15 cellular contexts compared by ENCODE assay signal in genomic region chr17:70053241-70054234, GRCh38. TPM values are rescaled to one million over a fixed set of nuclear protein-coding genes. Genes with fewer than 3 reads are reported as not detected.
DNase-seq lines count a peak whose midpoint lies in the region; ATAC-seq, FAIRE-seq and TF ChIP-seq lines count a peak whose summit lies in the region.
"Had no signal": no experiment of that assay in that cellular context is flagged by ENCODE, and none has a peak within 500 bp of the region (broad histone marks: within the 10 kb centered on the region; RNA-seq: fewer than 3 reads in every experiment).

No MANE protein-coding gene starts in this region.

- no peaks in the 10 kb centered on the region for H3K9me3 Mint-ChIP-seq in neural progenitor cell
- H3K9me3 Mint-ChIP-seq in activated naive CD8-positive, alpha-beta T cell treated with anti-CD3 and anti-CD28 coated beads for 36 hours: no peaks in the 10 kb centered on the region
- H3K9me3 Mint-ChIP-seq: natural killer cell treated with Interleukin-12 subunit alpha and Interleukin-12 subunit beta and Interleukin-15 and Interleukin-18, amount 100 ng/mL, for 72 hours had no signal

- H3K27me3 Mint-ChIP-seq in neural progenitor cell (ENCODE audit: insufficient read depth, low read depth): no peaks in the 10 kb centered on the region
- H3K27me3 Mint-ChIP-seq in activated naive CD8-positive, alpha-beta T cell treated with anti-CD3 and anti-CD28 coated beads for 36 hours: no peaks in the 10 kb centered on the region
- H3K27me3 Mint-ChIP-seq: natural killer cell treated with Interleukin-12 subunit alpha and Interleukin-12 subunit beta and Interleukin-15 and Interleukin-18, amount 100 ng/mL, for 72 hours had no signal

- POLR2A ChIA-PET in A549 (lab: Yijun Ruan, JAX) (no interaction called here), Panc1 (lab: Charles Lee) (no interaction called here)

- H3K4me3 ChIP-seq in A549: no peak overlapping the region
- peak overlapping the region in 1 of 2 experiments; percentile 15; a peak in 2 of 4 replicates for H3K4me3 ChIP-seq in Panc1 (ENCODE audit: low read depth in 2 of 2, low read length in 2 of 2)
- H3K4me3 ChIP-seq in fibroblast of the aortic adventitia (ENCODE audit: low read depth, low read length): peak overlapping the region; percentile 26
- H3K4me3 ChIP-seq in neural progenitor cell: no peak overlapping the region
- peak overlapping the region in 2 of 4 donors; percentile 4 to 41 for H3K4me3 ChIP-seq in esophagus squamous epithelium

- TF ChIP-seq CTCF in A549 (IDR thresholded peaks at IDR 0.05) (no peak), Panc1 (IDR thresholded peaks at IDR 0.05) (no peak), fibroblast of the aortic adventitia (IDR thresholded peaks at IDR 0.05; ENCODE audit: insufficient read depth, low read length) (no peak), neural progenitor cell (IDR thresholded peaks at IDR 0.05) (no peak), esophagus squamous epithelium (IDR thresholded peaks at IDR 0.05) (no peak)

- TF ChIP-seq RAD21 in A549 (conservative IDR thresholded peaks at IDR 0.05 in 1 of 2, IDR thresholded peaks at IDR 0.05 in 1 of 2): no peak

- H3K4me3 Mint-ChIP-seq in neural progenitor cell: no peak overlapping the region
- H3K4me3 Mint-ChIP-seq in activated naive CD8-positive, alpha-beta T cell treated with anti-CD3 and anti-CD28 coated beads for 36 hours: no peak overlapping the region
- H3K4me3 Mint-ChIP-seq: natural killer cell treated with Interleukin-12 subunit alpha and Interleukin-12 subunit beta and Interleukin-15 and Interleukin-18, amount 100 ng/mL, for 72 hours had no signal

- H3K9me3 ChIP-seq in A549: no peaks in the 10 kb centered on the region
- no peaks in the 10 kb centered on the region for H3K9me3 ChIP-seq in Panc1 (ENCODE audit: control insufficient read depth, insufficient read depth, low read depth, low read length)
- no peaks in the 10 kb centered on the region for H3K9me3 ChIP-seq in neural progenitor cell (ENCODE audit: low read depth)
- no peaks in the 10 kb centered on the region for H3K9me3 ChIP-seq in esophagus squamous epithelium
- H3K9me3 ChIP-seq: uterus had no signal

- CTCF ChIA-PET in A549 (lab: Yijun Ruan, JAX): interaction anchor here (1.2 kb wide), 1 partner anchor 12 kb away, joined by 3 read pairs; no protein-coding TSS in a partner anchor
- CTCF ChIA-PET in Panc1 (lab: Charles Lee): no interaction called here

- intact Hi-C loops in Panc1 (cut with micrococcal nuclease; ENCODE audit: unreplicated experiment): no loop called here
- intact Hi-C loops in esophagus squamous epithelium (cut with DNase I): no loop called here

- H3K79me2 ChIP-seq in neural progenitor cell (ENCODE audit: low read depth): no peaks in the 10 kb centered on the region

- H3K27me3 ChIP-seq in Panc1 (ENCODE audit: control insufficient read depth, insufficient read depth, low read length) (no peaks in the 10 kb centered on the region), neural progenitor cell (no peaks in the 10 kb centered on the region), esophagus squamous epithelium (no peaks in the 10 kb centered on the region)
- H3K27me3 ChIP-seq: uterus had no signal

- 55% methylated on average over 13 of the region's 13 CpGs for WGBS in A549 (ENCODE audit: missing lambda C conversion rate)
- 70 to 71% methylated on average over 13 of the region's 13 CpGs for WGBS in esophagus squamous epithelium, 2 donors

- H2AFZ ChIP-seq in neural progenitor cell (replicated peaks): peak overlapping the region; percentile 65

- no peak overlapping the region for H3K27ac Mint-ChIP-seq in neural progenitor cell
- no peak overlapping the region for H3K27ac Mint-ChIP-seq in activated naive CD8-positive, alpha-beta T cell treated with anti-CD3 and anti-CD28 coated beads for 36 hours
- H3K27ac Mint-ChIP-seq: activated naive CD4-positive, alpha-beta T cell treated with anti-CD3 and anti-CD28 coated beads, Interleukin-2, amount 50 U/mL, for 72 hours; natural killer cell treated with Interleukin-12 subunit alpha and Interleukin-12 subunit beta and Interleukin-15 and Interleukin-18, amount 100 ng/mL, for 72 hours had no signal

- TF ChIP-seq POLR2A in A549 (IDR thresholded peaks at IDR 0.05; ENCODE audit: low read length) (no peak), esophagus squamous epithelium (IDR thresholded peaks at IDR 0.05) (no peak)

- H3F3A ChIP-seq in neural progenitor cell (ENCODE audit: low read depth): no peaks in the 10 kb centered on the region

- H4K20me1 ChIP-seq in neural progenitor cell (ENCODE audit: low read depth): no peaks in the 10 kb centered on the region

- H3K4me1 ChIP-seq in A549 (0 out of 3 replicates have a peak, but pooled peaks cover 4% of the 10 kb centered on the region), Panc1 (ENCODE audit: control insufficient read depth, insufficient read depth, low read length) (no peaks in the 10 kb centered on the region), neural progenitor cell (peaks cover 13% of the 10 kb centered on the region), esophagus squamous epithelium (no peaks in the 10 kb centered on the region)
- H3K4me1 ChIP-seq: uterus had no signal

- ATAC-seq in A549: no peak
- ATAC-seq in Panc1: peak; percentile 38; the same call in 1 of the 2 replicates
- ATAC-seq: activated naive CD4-positive, alpha-beta T cell treated with anti-CD3 and anti-CD28 coated beads, Interleukin-2, amount 50 U/mL, for 72 hours; natural killer cell treated with Interleukin-12 subunit alpha and Interleukin-12 subunit beta and Interleukin-15 and Interleukin-18, amount 100 ng/mL, for 72 hours had no signal

- peaks cover 7% of the 10 kb centered on the region for H3K4me1 Mint-ChIP-seq in neural progenitor cell
- H3K4me1 Mint-ChIP-seq in activated naive CD8-positive, alpha-beta T cell treated with anti-CD3 and anti-CD28 coated beads for 36 hours: no peaks in the 10 kb centered on the region

- no TSS peak for BruUV-seq in Panc1 (replicated peaks; lab: Mats Ljungman, UMichigan)

- no peaks in the 10 kb centered on the region for H3K36me3 Mint-ChIP-seq in neural progenitor cell
- no peaks in the 10 kb centered on the region for H3K36me3 Mint-ChIP-seq in activated naive CD8-positive, alpha-beta T cell treated with anti-CD3 and anti-CD28 coated beads for 36 hours
- H3K36me3 Mint-ChIP-seq: activated naive CD4-positive, alpha-beta T cell treated with anti-CD3 and anti-CD28 coated beads, Interleukin-2, amount 50 U/mL, for 72 hours; natural killer cell treated with Interleukin-12 subunit alpha and Interleukin-12 subunit beta and Interleukin-15 and Interleukin-18, amount 100 ng/mL, for 72 hours had no signal

- in situ Hi-C loops in Panc1 (cut with HindIII; ENCODE audit: low pct_unique_long_range_greater_than_20kb, low sequenced_read_pairs): no loop called here

- H3K9ac ChIP-seq in neural progenitor cell: no peak overlapping the region

- H3K27ac ChIP-seq in A549 (no peak overlapping the region), Panc1 (ENCODE audit: low read length) (no peak overlapping the region), neural progenitor cell (no peak overlapping the region), esophagus squamous epithelium (peak overlapping the region in 1 of 4 donors; percentile 51)
- H3K27ac ChIP-seq: uterus had no signal

- H3K36me3 ChIP-seq in Panc1 (ENCODE audit: control insufficient read depth, insufficient read depth, low read length) (no peaks in the 10 kb centered on the region), neural progenitor cell (no peaks in the 10 kb centered on the region), esophagus squamous epithelium (no peaks in the 10 kb centered on the region)
- H3K36me3 ChIP-seq: uterus had no signal

- FAIRE-seq in A549 (lab: Jason Lieb, UNC): no peak
- FAIRE-seq: colon had no signal

- H3K4me2 ChIP-seq in A549 (peak overlapping the region; percentile 24; the same call in 1 of the 3 replicates), neural progenitor cell (no peak overlapping the region)

- DNase-seq in A549 (ENCODE audit: low read depth in 1 of 2, low spot score in 1 of 2): no peak
- DNase-seq in Panc1 (ENCODE audit: low read depth, low spot score): no peak
- peak; percentile 51 for DNase-seq in fibroblast of the aortic adventitia (ENCODE audit: low read depth)
- no peak for DNase-seq in neural progenitor cell (ENCODE audit: low spot score)
- no peak for DNase-seq in NCI-H1417 (lab: John Stamatoyannopoulos, UW)
- no peak for DNase-seq in esophagus squamous epithelium (lab: John Stamatoyannopoulos, UW)
- DNase-seq in activated naive CD8-positive, alpha-beta T cell treated with anti-CD3 and anti-CD28 coated beads for 36 hours: no peak
- no peak for DNase-seq in NCI-H1105 (lab: John Stamatoyannopoulos, UW)
- DNase-seq: DMS 273 treated with DMSO at 0.1 percent for 48 hours, NCI-H1417 treated with DMSO at 0.1 percent for 48 hours, uterus had no signal

- no peak for TF ChIP-seq EP300 in A549 (IDR thresholded peaks at IDR 0.05)

TF ChIP-seq in A549, 52 proteins besides CTCF, POLR2A, EP300 and RAD21:
- TF ChIP-seq FOSB (CRISPR knock-in tag; IDR thresholded peaks at IDR 0.05): no peak
- no peak for TF ChIP-seq EHMT2 (IDR thresholded peaks at IDR 0.05; ENCODE audit: low read depth)
- no peak for TF ChIP-seq RNF2 (IDR thresholded peaks at IDR 0.05; ENCODE audit: borderline replicate concordance, low read depth)
- TF ChIP-seq EHF (CRISPR knock-in tag; IDR thresholded peaks at IDR 0.05): no peak
- no peak for TF ChIP-seq NFE2L2 (conservative IDR thresholded peaks at IDR 0.05; ENCODE audit: low read length)
- TF ChIP-seq ZSCAN20 (CRISPR knock-in tag; IDR thresholded peaks at IDR 0.05): no peak
- no peak for TF ChIP-seq JUN (IDR thresholded peaks at IDR 0.05)
- no peak for TF ChIP-seq RCOR1 (IDR thresholded peaks at IDR 0.05; ENCODE audit: low read depth, low read length)
- TF ChIP-seq ZFP36 (IDR thresholded peaks at IDR 0.05; ENCODE audit: borderline replicate concordance, partially characterized antibody): no peak

RNA-seq across cellular contexts. Expression of gene KCNJ16, which starts 21.5 kb away (rescaled TPM):
- polyA plus RNA-seq in A549 (2011; rRNA removed): 1.4 and 1.6 TPM in 2 replicates
- polyA plus RNA-seq in A549 (2012; cell fraction: cytosol; rRNA removed): 0.05 and 0.06 TPM in 2 replicates
- 0.11 and 0.32 TPM in 2 replicates for polyA plus RNA-seq in A549 (2012; cell fraction: nucleus; rRNA removed)
- polyA plus RNA-seq in A549 (2017; fragmentation: RNase III; extraction: RNeasy Plus Mini Kit Qiagen cat#74134 plus additional on column Dnase treatment): 0.59 to 0.87 TPM (median 0.84 TPM) in 3 replicates
- polyA minus RNA-seq in A549 (2011; rRNA and poly(A)+ RNA removed): 0.83 and 1.0 TPM in 2 replicates
- total RNA-seq in Panc1 (2021; ENCODE audit: unreplicated experiment): not detected
- polyA plus RNA-seq in Panc1 (2012; ENCODE audit: insufficient read length): not detected
- total RNA-seq in fibroblast of the aortic adventitia (ENCODE audit: low replicate concordance): not detected in 2 replicates
- not detected in 2 replicates for total RNA-seq in neural progenitor cell (ENCODE audit: low replicate concordance)
- total RNA-seq in esophagus squamous epithelium: under 1 TPM in 1 of 4 donors, not detected in 3; 0.44 TPM
- not detected for total RNA-seq in activated naive CD8-positive, alpha-beta T cell treated with anti-CD3 and anti-CD28 coated beads for 36 hours
- total RNA-seq: activated naive CD4-positive, alpha-beta T cell treated with anti-CD3 and anti-CD28 coated beads, Interleukin-2, amount 50 U/mL, for 72 hours; natural killer cell treated with Interleukin-12 subunit alpha and Interleukin-12 subunit beta and Interleukin-15 and Interleukin-18, amount 100 ng/mL, for 72 hours; NCI-H460 had no signal
